In genomic region chr11:126391970-126392637, GRCh38 we compare ENCODE assay signal across 8 cellular contexts. TPM values are rescaled to one million over a fixed set of nuclear protein-coding genes. Genes with fewer than 3 reads are reported as not detected.
DNase-seq lines count a peak whose midpoint lies in the region; ATAC-seq and TF ChIP-seq lines count a peak whose summit lies in the region.

No MANE protein-coding gene starts in this region.

- ATAC-seq in HG02852 (IDR thresholded peaks at IDR 0.05; ENCODE audit: unreplicated experiment) (peak; percentile 65), right cardiac atrium (peak; percentile 9 to 19), HG02885 (IDR thresholded peaks at IDR 0.05; ENCODE audit: poor library complexity, unreplicated experiment) (no peak)

- intact Hi-C loops in right cardiac atrium (cut with DNase I): no loop called here

- H3K9me3 ChIP-seq in right cardiac atrium (ENCODE audit: control insufficient read depth, low read length): no peaks in the 10 kb centered on the region

- DNase-seq in GM13977 (ENCODE audit: low spot score) (no peak), SKM-1 treated with dmso at 0.1 percent for 144 hours (lab: John Stamatoyannopoulos, UW; ENCODE audit: unreplicated experiment) (peak; percentile 72), right cardiac atrium (peak in 2 of 3 donors; percentile 75 to 79), activated gamma-delta T cell (lab: John Stamatoyannopoulos, UW) (no peak), RKO (ENCODE audit: low spot score) (no peak)
- no peak for DNase-seq in activated CD4-positive, CD25-positive, alpha-beta regulatory T cell (lab: John Stamatoyannopoulos, UW)

- H3K27me3 ChIP-seq in right cardiac atrium (ENCODE audit: control insufficient read depth, insufficient read depth): no peaks in the 10 kb centered on the region

- 21% methylated on average over 8 of the region's 8 CpGs for WGBS in right cardiac atrium

- peaks cover 25% of the 10 kb centered on the region for H3K4me1 ChIP-seq in right cardiac atrium (ENCODE audit: control insufficient read depth, insufficient read depth, low read length)

- H3K4me3 ChIP-seq in right cardiac atrium (ENCODE audit: low read length): no peak overlapping the region

- peak; percentile 18 for TF ChIP-seq CTCF in GM13977 (IDR thresholded peaks at IDR 0.05; ENCODE audit: extremely low read depth, insufficient read depth, missing control alignments)

- in situ Hi-C loops in GM13977 (cut with MboI; ENCODE audit: low pct_unique_long_range_greater_than_20kb, low sequenced_read_pairs, unreplicated experiment): no loop called here

- peak overlapping the region; percentile 96 for H3K27ac ChIP-seq in right cardiac atrium (ENCODE audit: low read length)

RNA-seq across cellular contexts. Expression of gene ST3GAL4, which starts 36.6 kb away (rescaled TPM):
- 10 to 100 TPM; 57.3 to 96.9 (median 65.4) TPM for total RNA-seq in right cardiac atrium
- 57.5 TPM for polyA plus RNA-seq in right cardiac atrium

Comparison
In these comparisons a context has a peak if more than half of its experiments do, and no peak if none do; other contexts are left out.
1. DNase-seq: peak in SKM-1 treated with dmso at 0.1 percent for 144 hours (single experiment) and right cardiac atrium (2 of 3); none in GM13977 (single experiment), activated CD4-positive, CD25-positive, alpha-beta regulatory T cell (0 of 4), activated gamma-delta T cell (single experiment) and RKO (single experiment).